In genomic region chr17:38867179-38867994, GRCh38 we compare ENCODE assay signal across 7 cellular contexts. TPM values are rescaled to one million over a fixed set of nuclear protein-coding genes. Genes with fewer than 3 reads are reported as not detected.
DNase-seq lines count a peak whose midpoint lies in the region; ATAC-seq and TF ChIP-seq lines count a peak whose summit lies in the region.

No MANE protein-coding gene starts in this region.

- no peaks in the 10 kb centered on the region for H3K9me3 Mint-ChIP-seq in mesothelial cell of epicardium

- peak overlapping the region in 57 of 59 donors; percentile 49 to 100 (median 99) for H3K27ac ChIP-seq in dorsolateral prefrontal cortex

- no peaks in the 10 kb centered on the region for H3K27me3 ChIP-seq in dorsolateral prefrontal cortex

- peak overlapping the region; percentile 100 for H3K4me3 Mint-ChIP-seq in mesothelial cell of epicardium

- peaks cover 22% of the 10 kb centered on the region for H3K4me1 Mint-ChIP-seq in mesothelial cell of epicardium

- TF ChIP-seq POLR2A in GM18505 (IDR thresholded peaks at IDR 0.05; ENCODE audit: borderline replicate concordance, extremely low read depth, insufficient read depth, insufficient read length): peak; percentile 38

- no peak for ATAC-seq in GM18505 (IDR thresholded peaks at IDR 0.05; ENCODE audit: unreplicated experiment)
- ATAC-seq in HG03457 (IDR thresholded peaks at IDR 0.05; ENCODE audit: unreplicated experiment): no peak

- peak overlapping the region; percentile 66 to 99 (median 96) for H3K4me3 ChIP-seq in dorsolateral prefrontal cortex

- intact Hi-C loops in dorsolateral prefrontal cortex (cut with DNase I): loop anchor here (5.0 kb wide), 3 partner anchors 40 to 285 kb away; partner anchors contain the start of genes CWC25 (in 1 of the 2) and PLXDC1 (in 1 of the 2)

- TF ChIP-seq CTCF in dorsolateral prefrontal cortex (IDR thresholded peaks at IDR 0.05 in 54 of 56, conservative IDR thresholded peaks at IDR 0.05 in 2 of 56; ENCODE audit: low read depth in 1 of 56, partially characterized antibody in 56 of 56) (peak in 43 of 56 donors; percentile 7 to 66 (median 40)), mesothelial cell of epicardium (IDR thresholded peaks at IDR 0.05; ENCODE audit: unreplicated experiment) (peak; percentile 58)

- no peaks in the 10 kb centered on the region for H3K27me3 Mint-ChIP-seq in mesothelial cell of epicardium (ENCODE audit: low read depth)

- no peaks in the 10 kb centered on the region for H3K36me3 Mint-ChIP-seq in mesothelial cell of epicardium

- DNase-seq in NCI-H2227 (lab: John Stamatoyannopoulos, UW; ENCODE audit: unreplicated experiment) (peak; percentile 82), dorsolateral prefrontal cortex (peak in 7 of 10 donors; percentile 45 to 73 (median 64)), mesothelial cell of epicardium (ENCODE audit: low spot score in 2 of 2, unreplicated experiment in 2 of 2) (peak in 1 of 2 experiments; percentile 75)
- peak; percentile 46 to 77 for DNase-seq in activated CD4-positive, alpha-beta T cell treated with anti-CD3 and anti-CD28 coated beads for 4 hours
- DNase-seq in stimulated activated CD8-positive, alpha-beta memory T cell treated with anti-CD3 and anti-CD28 coated beads, Interleukin-7, amount 100 ng/mL, for 4 hours (ENCODE audit: low read depth in 2 of 2): peak; percentile 43 to 52

- peak overlapping the region; percentile 99 for H3K27ac Mint-ChIP-seq in mesothelial cell of epicardium

RNA-seq across cellular contexts. Expression of gene LASP1, which starts 2.5 kb away (rescaled TPM):
- total RNA-seq in dorsolateral prefrontal cortex (100 to 1,000 TPM in 14 of 120 experiments, 10 to 100 TPM in 106; 54.6 to 125 (median 90.0) TPM), mesothelial cell of epicardium (144 to 152 TPM (median 146 TPM) in 3 replicates)

RNA-seq across cellular contexts. Expression of gene RPL23, which starts 13.9 kb away (rescaled TPM):
- total RNA-seq in dorsolateral prefrontal cortex: 100 to 1,000 TPM; 239 to 571 (median 364) TPM
- total RNA-seq in mesothelial cell of epicardium: 1,597 to 1,708 TPM (median 1,659 TPM) in 3 replicates

RNA-seq across cellular contexts. Expression of gene CWC25, which starts 42.3 kb away (rescaled TPM):
- total RNA-seq in dorsolateral prefrontal cortex (10 to 100 TPM; 12.1 to 25.1 (median 17.5) TPM), mesothelial cell of epicardium (19.5 to 20.9 TPM (median 20.5 TPM) in 3 replicates)
